1 cellular context compared by ENCODE assay signal in genomic region chr3:65901236-65901635, GRCh38.
TF ChIP-seq lines count a peak whose summit lies in the region.

No MANE protein-coding gene starts in this region.

TF ChIP-seq in H1, 55 proteins besides CTCF, POLR2A, EP300 and RAD21:
- TF ChIP-seq MAX (IDR thresholded peaks at IDR 0.05): no peak
- no peak for TF ChIP-seq SIN3A (conservative IDR thresholded peaks at IDR 0.05 in 1 of 2, IDR thresholded peaks at IDR 0.05 in 1 of 2; ENCODE audit: low read depth in 1 of 2, low read length in 2 of 2)
- TF ChIP-seq FOSL1 (IDR thresholded peaks at IDR 0.05; ENCODE audit: insufficient read depth, low read depth, low read length): no peak
- TF ChIP-seq BRCA1 (IDR thresholded peaks at IDR 0.05; ENCODE audit: low read depth, low read length): no peak
- TF ChIP-seq GABPA (IDR thresholded peaks at IDR 0.05; ENCODE audit: borderline replicate concordance, insufficient read depth, low read length): no peak
- no peak for TF ChIP-seq NRF1 (IDR thresholded peaks at IDR 0.05; ENCODE audit: low read depth, low read length)
- no peak for TF ChIP-seq BACH1 (IDR thresholded peaks at IDR 0.05; ENCODE audit: low read length)
TF ChIP-seq in H1: peak in this region for 0.
